12 cellular contexts compared by ENCODE assay signal in genomic region chr2:180040146-180040925, GRCh38. TPM values are rescaled to one million over a fixed set of nuclear protein-coding genes. Genes with fewer than 3 reads are reported as not detected.
DNase-seq lines count a peak whose midpoint lies in the region; ATAC-seq and TF ChIP-seq lines count a peak whose summit lies in the region.
"Had no signal": no experiment of that assay in that cellular context is flagged by ENCODE, and none has a peak within 500 bp of the region (broad histone marks: within the 10 kb centered on the region; RNA-seq: fewer than 3 reads in every experiment).

No MANE protein-coding gene starts in this region.

- H3K27me3 ChIP-seq in AG04450 (ENCODE audit: control insufficient read depth, insufficient read depth, low read length): no peaks in the 10 kb centered on the region
- H3K27me3 ChIP-seq: stomach had no signal

- peak; percentile 51 for TF ChIP-seq CTCF in AG04450 (IDR thresholded peaks at IDR 0.05; ENCODE audit: low read depth, low read length)

- ATAC-seq in GM19328 (IDR thresholded peaks at IDR 0.05; ENCODE audit: unreplicated experiment) (no peak), GM21529 (IDR thresholded peaks at IDR 0.05; ENCODE audit: unreplicated experiment) (no peak), HG03432 (IDR thresholded peaks at IDR 0.05; ENCODE audit: unreplicated experiment) (no peak)

- no peak overlapping the region for H3K4me3 ChIP-seq in AG04450 (ENCODE audit: low read depth, low read length)
- H3K4me3 ChIP-seq: stomach had no signal

- POLR2A ChIA-PET in AG04450 (lab: Yijun Ruan, JAX): no interaction called here

- DNase-seq in AG04450 (ENCODE audit: low read depth, low spot score) (peak; percentile 86), HCEC 1CT (peak; percentile 94), astrocyte of the hippocampus (ENCODE audit: low read depth, low spot score) (peak; percentile 92), hepatic stellate cell (ENCODE audit: low spot score) (peak; percentile 19), activated gamma-delta T cell (lab: John Stamatoyannopoulos, UW) (no peak)
- DNase-seq: activated CD8-positive, alpha-beta memory T cell treated with anti-CD3 and anti-CD28 coated beads, Interleukin-2, amount 50 U/mL, for 4 hours; amygdala; MV-4-11; stomach had no signal

- no peak overlapping the region for H3K27ac ChIP-seq in AG04450 (ENCODE audit: low read depth, low read length)
- H3K27ac ChIP-seq: stomach had no signal

- CTCF ChIA-PET in AG04450 (lab: Charles Lee): interaction anchor here (0.9 to 1.2 kb wide), 3 partner anchors 24 to 36 kb away, joined by 3 to 6 read pairs (median 3); no protein-coding TSS in a partner anchor

- H3K9me3 ChIP-seq in AG04450 (ENCODE audit: control insufficient read depth, insufficient read depth, low read length): no peaks in the 10 kb centered on the region
- H3K9me3 ChIP-seq: stomach had no signal

RNA-seq across cellular contexts. Expression of gene CWC22, which starts 33.2 kb away (rescaled TPM):
- polyA plus RNA-seq in AG04450 (2011; rRNA removed): 6.0 and 6.5 TPM in 2 replicates
- 3.8 and 8.0 TPM in 2 replicates for polyA minus RNA-seq in AG04450 (2011; rRNA and poly(A)+ RNA removed)
